8 cellular contexts compared by ENCODE assay signal in genomic region chr15:37098468-37099320, GRCh38. TPM values are rescaled to one million over a fixed set of nuclear protein-coding genes. Genes with fewer than 3 reads are reported as not detected.
DNase-seq lines count a peak whose midpoint lies in the region; ATAC-seq, FAIRE-seq and TF ChIP-seq lines count a peak whose summit lies in the region.

No MANE protein-coding gene starts in this region.

- peak overlapping the region; percentile 90 for H3K4me3 Mint-ChIP-seq in natural killer cell treated with Interleukin-12 subunit alpha and Interleukin-12 subunit beta and Interleukin-15 and Interleukin-18, amount 100 ng/mL, for 72 hours

- DNase-seq in stimulated activated CD4-positive, alpha-beta T cell treated with anti-CD3 and anti-CD28 coated beads, Interleukin-15, amount 100 ng/mL, for 24 hours: peak; percentile 28
- DNase-seq in stimulated activated CD4-positive, alpha-beta T cell treated with anti-CD3 and anti-CD28 coated beads, Interleukin-4, amount 100 ng/mL, for 24 hours: no peak
- DNase-seq in UCSD-AML1 (lab: John Stamatoyannopoulos, UW; ENCODE audit: unreplicated experiment): peak; percentile 48
- no peak for DNase-seq in fibroblast of mammary gland (ENCODE audit: low read depth)
- DNase-seq in natural killer cell treated with Interleukin-12 subunit alpha and Interleukin-12 subunit beta and Interleukin-15 and Interleukin-18, amount 100 ng/mL, for 72 hours (ENCODE audit: low spot score): no peak
- no peak for DNase-seq in D721Med (ENCODE audit: insufficient read length, low spot score)
- DNase-seq in pons (ENCODE audit: low spot score): no peak

- no peak for FAIRE-seq in D721Med (lab: Jason Lieb, UNC)

- peak; percentile 30 for ATAC-seq in HG03520 (IDR thresholded peaks at IDR 0.05; ENCODE audit: unreplicated experiment)
- ATAC-seq in natural killer cell treated with Interleukin-12 subunit alpha and Interleukin-12 subunit beta and Interleukin-15 and Interleukin-18, amount 100 ng/mL, for 72 hours: peak; percentile 58 to 69

- TF ChIP-seq CTCF in fibroblast of mammary gland (conservative IDR thresholded peaks at IDR 0.05; ENCODE audit: control insufficient read depth, insufficient read depth, low read depth, low read length) (no peak), D721Med (IDR thresholded peaks at IDR 0.05; ENCODE audit: insufficient read depth, missing control alignments) (no peak)

- peaks cover 39% of the 10 kb centered on the region in 2 donors for H3K4me1 Mint-ChIP-seq in natural killer cell treated with Interleukin-12 subunit alpha and Interleukin-12 subunit beta and Interleukin-15 and Interleukin-18, amount 100 ng/mL, for 72 hours (ENCODE audit: low read depth in 2 of 2)

- H3K27me3 Mint-ChIP-seq in natural killer cell treated with Interleukin-12 subunit alpha and Interleukin-12 subunit beta and Interleukin-15 and Interleukin-18, amount 100 ng/mL, for 72 hours: peaks cover 52 to 82% of the 10 kb centered on the region in 2 donors

- H3K27ac Mint-ChIP-seq in natural killer cell treated with Interleukin-12 subunit alpha and Interleukin-12 subunit beta and Interleukin-15 and Interleukin-18, amount 100 ng/mL, for 72 hours: no peak overlapping the region

- peaks cover 6% of the 10 kb centered on the region for H3K9me3 Mint-ChIP-seq in natural killer cell treated with Interleukin-12 subunit alpha and Interleukin-12 subunit beta and Interleukin-15 and Interleukin-18, amount 100 ng/mL, for 72 hours

- peak overlapping the region; percentile 76 for H3K4me3 ChIP-seq in fibroblast of mammary gland (ENCODE audit: control insufficient read depth, low read depth, low read length)

- H3K36me3 Mint-ChIP-seq in natural killer cell treated with Interleukin-12 subunit alpha and Interleukin-12 subunit beta and Interleukin-15 and Interleukin-18, amount 100 ng/mL, for 72 hours: peaks cover 17% of the 10 kb centered on the region

RNA-seq across cellular contexts. Expression of gene MEIS2, which starts 1.7 kb away (rescaled TPM):
- under 1 TPM in 1 of 2 donors, not detected in 1; 0.26 TPM for total RNA-seq in natural killer cell treated with Interleukin-12 subunit alpha and Interleukin-12 subunit beta and Interleukin-15 and Interleukin-18, amount 100 ng/mL, for 72 hours

Comparison
In these comparisons a context has a peak if more than half of its experiments do, and no peak if none do; other contexts are left out.
1. DNase-seq: peak in stimulated activated CD4-positive, alpha-beta T cell treated with anti-CD3 and anti-CD28 coated beads, Interleukin-15, amount 100 ng/mL, for 24 hours (single experiment) and UCSD-AML1 (single experiment); none in stimulated activated CD4-positive, alpha-beta T cell treated with anti-CD3 and anti-CD28 coated beads, Interleukin-4, amount 100 ng/mL, for 24 hours (single experiment), fibroblast of mammary gland (single experiment), natural killer cell treated with Interleukin-12 subunit alpha and Interleukin-12 subunit beta and Interleukin-15 and Interleukin-18, amount 100 ng/mL, for 72 hours (single experiment), D721Med (single experiment) and pons (single experiment).